24 cellular contexts compared by ENCODE assay signal in the genomic region with DNA sequence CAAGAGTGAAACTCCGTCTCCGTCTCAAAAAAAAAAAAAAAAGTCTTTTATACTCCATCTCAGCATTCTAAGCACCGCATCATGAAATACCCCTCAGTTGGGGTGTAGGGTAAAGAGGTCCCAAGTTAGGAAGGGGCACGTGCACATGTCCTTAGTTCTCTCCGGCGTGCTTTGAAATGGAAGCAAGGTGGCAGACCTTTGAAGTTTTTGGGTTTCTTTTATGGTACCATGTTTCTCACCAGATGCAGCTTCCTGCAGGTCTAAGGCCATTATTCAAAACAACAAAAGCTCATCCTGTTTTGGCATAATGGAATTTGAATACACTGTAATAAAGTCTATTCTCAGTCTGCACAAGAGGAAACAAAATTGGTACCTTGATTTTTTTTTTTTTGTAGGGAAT. TPM values are rescaled to one million over a fixed set of nuclear protein-coding genes. Genes with fewer than 3 reads are reported as not detected.
A peak's percentile ranks its signal among the peaks of the same experiment; 100 is the strongest.
DNase-seq lines count a peak whose midpoint lies in the region; ATAC-seq, FAIRE-seq and TF ChIP-seq lines count a peak whose summit lies in the region.
"Had no signal": no experiment of that assay in that cellular context is flagged by ENCODE, and none has a peak within 500 bp of the region (broad histone marks: within the 10 kb centered on the region; RNA-seq: fewer than 3 reads in every experiment).

No MANE protein-coding gene starts in this region.

- H3K9me3 Mint-ChIP-seq in activated naive CD4-positive, alpha-beta T cell treated with anti-CD3 and anti-CD28 coated beads, Interleukin-2, amount 50 U/mL, for 24 hours, result no peaks in the 10 kb centered on the region
- no peaks in the 10 kb centered on the region for H3K9me3 Mint-ChIP-seq in stimulated activated memory B cell treated with anti-CD40 and anti-IgM and Interleukin-4, amounts not matched to agents 10 μg/mL and 1 μg/mL and 100 μg/mL, for 72 hours

- H3K27me3 Mint-ChIP-seq in activated naive CD4-positive, alpha-beta T cell treated with anti-CD3 and anti-CD28 coated beads, Interleukin-2, amount 50 U/mL, for 24 hours, result no peaks in the 10 kb centered on the region
- H3K27me3 Mint-ChIP-seq in stimulated activated memory B cell treated with anti-CD40 and anti-IgM and Interleukin-4, amounts not matched to agents 10 μg/mL and 1 μg/mL and 100 μg/mL, for 72 hours, result no peaks in the 10 kb centered on the region

- peaks cover 60% of the 10 kb centered on the region for H3K4me1 Mint-ChIP-seq in activated naive CD4-positive, alpha-beta T cell treated with anti-CD3 and anti-CD28 coated beads, Interleukin-2, amount 50 U/mL, for 24 hours
- peaks cover 26% of the 10 kb centered on the region for H3K4me1 Mint-ChIP-seq in stimulated activated memory B cell treated with anti-CD40 and anti-IgM and Interleukin-4, amounts not matched to agents 10 μg/mL and 1 μg/mL and 100 μg/mL, for 72 hours

- H3K27ac Mint-ChIP-seq in activated naive CD4-positive, alpha-beta T cell treated with anti-CD3 and anti-CD28 coated beads, Interleukin-2, amount 50 U/mL, for 24 hours, result peak overlapping the region; percentile 55
- no peak overlapping the region for H3K27ac Mint-ChIP-seq in stimulated activated memory B cell treated with anti-CD40 and anti-IgM and Interleukin-4, amounts not matched to agents 10 μg/mL and 1 μg/mL and 100 μg/mL, for 72 hours

- TF ChIP-seq POLR2A in GM12891 (IDR thresholded peaks at IDR 0.05; ENCODE audit: low read depth, low read length), result no peak

- peaks cover 26% of the 10 kb centered on the region for H3K36me3 Mint-ChIP-seq in activated naive CD4-positive, alpha-beta T cell treated with anti-CD3 and anti-CD28 coated beads, Interleukin-2, amount 50 U/mL, for 24 hours
- peaks cover 65% of the 10 kb centered on the region for H3K36me3 Mint-ChIP-seq in stimulated activated memory B cell treated with anti-CD40 and anti-IgM and Interleukin-4, amounts not matched to agents 10 μg/mL and 1 μg/mL and 100 μg/mL, for 72 hours

- no peak for FAIRE-seq in GM12891 (lab: Jason Lieb, UNC)
- FAIRE-seq: A204.1, GM12878, HepG2 had no signal

- ATAC-seq in stimulated activated memory B cell treated with anti-CD40 and anti-IgM and Interleukin-4, amounts not matched to agents 10 μg/mL and 1 μg/mL and 100 μg/mL, for 72 hours, result no peak
- ATAC-seq: GM12878 had no signal

- peak overlapping the region; percentile 40 for H3K4me3 Mint-ChIP-seq in activated naive CD4-positive, alpha-beta T cell treated with anti-CD3 and anti-CD28 coated beads, Interleukin-2, amount 50 U/mL, for 24 hours
- no peak overlapping the region for H3K4me3 Mint-ChIP-seq in stimulated activated memory B cell treated with anti-CD40 and anti-IgM and Interleukin-4, amounts not matched to agents 10 μg/mL and 1 μg/mL and 100 μg/mL, for 72 hours

- no peak for DNase-seq in activated naive CD4-positive, alpha-beta T cell (lab: John Stamatoyannopoulos, UW)
- DNase-seq in Jurkat, Clone E6-1 (ENCODE audit: low read depth, low spot score), result peak; percentile 44
- DNase-seq in dermis blood vessel endothelial cell (peak; percentile 49), hepatic stellate cell (ENCODE audit: low spot score) (no peak), GM12891 (ENCODE audit: insufficient read length, low spot score) (no peak)
- DNase-seq: COR-L47, DND-41, GOT3, HCEC 1CT, KBM-7, MM.1S, NCI-H1048, NCI-H1436 treated with DMSO at 0.1 percent for 48 hours, NCI-H2029, NCI-H2227 treated with DMSO at 0.1 percent for 48 hours, NCI-H510A treated with DMSO at 0.1 percent for 48 hours, NCI-H748 treated with DMSO at 0.1 percent for 48 hours, SIG-M5, SK-N-SH had no signal

- no peak overlapping the region for H3K4me3 ChIP-seq in Jurkat, Clone E6-1 (ENCODE audit: low read length)
- H3K4me3 ChIP-seq: GM12878 had no signal

TF ChIP-seq in GM12891, 5 proteins besides CTCF, POLR2A, EP300 and RAD21:
- TF ChIP-seq TAF1 (IDR thresholded peaks at IDR 0.05; ENCODE audit: low read depth, low read length) (no peak), POLR2AphosphoS5 (IDR thresholded peaks at IDR 0.05; ENCODE audit: low read depth, low read length) (no peak), SPI1 (IDR thresholded peaks at IDR 0.05; ENCODE audit: low read depth, low read length) (no peak), POU2F2 (IDR thresholded peaks at IDR 0.05; ENCODE audit: low read depth, low read length) (no peak), PAX5 (IDR thresholded peaks at IDR 0.05; ENCODE audit: insufficient read depth, low read length, severe bottlenecking) (no peak)

RNA-seq across cellular contexts. Expression of gene EMC8, which starts 9.6 kb away (rescaled TPM):
- polyA plus RNA-seq in Jurkat, Clone E6-1 (2012; ENCODE audit: insufficient read depth, insufficient read length), result 55.6 TPM
- 36.0 and 36.1 TPM in 2 replicates for total RNA-seq in dermis blood vessel endothelial cell
- 15.3 TPM for polyA plus RNA-seq in GM12891 (2012; ENCODE audit: low read depth, missing spikeins)

RNA-seq across cellular contexts. Expression of gene COX4I1, which starts 9.7 kb away (rescaled TPM):
- 751 TPM for polyA plus RNA-seq in Jurkat, Clone E6-1 (2012; ENCODE audit: insufficient read depth, insufficient read length)
- total RNA-seq in dermis blood vessel endothelial cell, result 321 and 608 TPM in 2 replicates
- 931 TPM for polyA plus RNA-seq in GM12891 (2012; ENCODE audit: low read depth, missing spikeins)

RNA-seq across cellular contexts. Expression of gene C16orf74, which starts 38.9 kb away (rescaled TPM):
- polyA plus RNA-seq in Jurkat, Clone E6-1 (2012; ENCODE audit: insufficient read depth, insufficient read length), result 18.2 TPM
- 9.4 and 12.4 TPM in 2 replicates for total RNA-seq in dermis blood vessel endothelial cell
- 7.5 TPM for polyA plus RNA-seq in GM12891 (2012; ENCODE audit: low read depth, missing spikeins)

Comparison
In these comparisons a context has a peak if more than half of its experiments do, and no peak if none do; other contexts are left out.
1. DNase-seq: peak in Jurkat, Clone E6-1 (single experiment) and dermis blood vessel endothelial cell (single experiment); none in activated naive CD4-positive, alpha-beta T cell (0 of 4), hepatic stellate cell (single experiment) and GM12891 (single experiment).